ENCODE assay signal across 8 cellular contexts in the genomic region with DNA sequence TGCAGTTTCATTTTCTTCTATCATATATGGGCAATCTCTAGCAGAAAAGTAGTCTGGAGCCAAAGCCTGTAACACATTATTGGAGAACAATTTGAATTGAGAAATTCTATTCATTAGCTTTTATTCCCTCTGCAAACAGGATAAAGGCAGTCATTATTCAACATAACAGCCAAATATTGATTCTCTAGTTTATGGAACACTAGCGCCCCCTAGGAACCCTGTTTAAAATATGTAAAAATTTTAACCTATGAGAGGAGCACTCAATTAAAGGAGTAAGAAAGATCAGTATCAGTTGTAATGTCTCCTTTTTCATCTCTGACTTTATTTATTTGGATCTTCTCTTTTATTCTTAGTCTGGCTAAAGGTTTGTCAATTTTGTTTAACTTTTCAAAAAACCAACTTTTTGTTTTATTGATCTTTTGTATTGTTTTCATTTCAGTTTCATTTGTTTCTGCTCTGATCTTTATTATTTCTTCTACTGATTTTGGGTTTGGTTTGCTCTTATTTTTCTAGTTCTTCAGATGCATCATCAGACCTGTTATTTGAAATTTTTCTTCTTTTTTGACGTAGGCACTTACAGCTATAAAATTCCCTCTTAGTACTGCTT. TPM values are rescaled to one million over a fixed set of nuclear protein-coding genes. Genes with fewer than 3 reads are reported as not detected.
DNase-seq lines count a peak whose midpoint lies in the region; ATAC-seq and TF ChIP-seq lines count a peak whose summit lies in the region.

No MANE protein-coding gene starts in this region.

- ATAC-seq in HG03095 (IDR thresholded peaks at IDR 0.05; ENCODE audit: unreplicated experiment) (no peak), left cardiac atrium (no peak), HG03520 (IDR thresholded peaks at IDR 0.05; ENCODE audit: unreplicated experiment) (no peak)

- H3K36me3 ChIP-seq in adrenal gland (replicated peaks in 1 of 2), result no peaks in the 10 kb centered on the region

- TF ChIP-seq POLR2A in adrenal gland (IDR thresholded peaks at IDR 0.05), result no peak

- H3K4me3 ChIP-seq in LNCaP clone FGC (ENCODE audit: low read depth, low read length) (no peak overlapping the region), adrenal gland (no peak overlapping the region)

- intact Hi-C loops in adrenal gland (cut with DNase I) (loop anchor here in 1 of 2 donors (10.0 kb wide), 1 partner anchor 123 kb away; no protein-coding TSS in a partner anchor), left cardiac atrium (cut with DNase I) (loop anchor here in 1 of 2 donors (5.0 kb wide), 1 partner anchor 121 kb away; no protein-coding TSS in a partner anchor)

- DNase-seq in NCI-H510A treated with DMSO at 0.1 percent for 48 hours (lab: John Stamatoyannopoulos, UW), result peak; percentile 17
- no peak for DNase-seq in NCI-H510A (lab: John Stamatoyannopoulos, UW)
- peak; percentile 23 for DNase-seq in LNCaP clone FGC (ENCODE audit: low read depth)
- DNase-seq in adrenal gland, result peak in 4 of 7 donors; percentile 14 to 58 (median 34)
- peak; percentile 58 for DNase-seq in kidney tubule cell (ENCODE audit: low spot score)
- no peak for DNase-seq in left cardiac atrium

- no peak overlapping the region for H3K27ac ChIP-seq in adrenal gland

- TF ChIP-seq CTCF in LNCaP clone FGC (IDR thresholded peaks at IDR 0.05; ENCODE audit: control insufficient read depth, extremely low read depth, insufficient read depth) (peak; percentile 45), adrenal gland (IDR thresholded peaks at IDR 0.05) (peak; percentile 38 to 57 (median 52))

- no peaks in the 10 kb centered on the region for H3K4me1 ChIP-seq in adrenal gland (replicated peaks in 1 of 2)

- WGBS in adrenal gland, 4 donors, result 22 to 44% (median 41%) methylated on average over 2 of the region's 2 CpGs

- H3K9me3 ChIP-seq in adrenal gland (replicated peaks in 1 of 3), result no peaks in the 10 kb centered on the region

- H3K27me3 ChIP-seq in adrenal gland, result no peaks in the 10 kb centered on the region

RNA-seq across cellular contexts. Expression of a gene that starts 4.8 kb away (rescaled TPM):
- total RNA-seq in adrenal gland (under 1 TPM in 1 of 8 donors, not detected in 7; 0.46 TPM), left cardiac atrium (under 1 TPM; 0.58 to 0.82 TPM)
- polyA plus RNA-seq in adrenal gland, result under 1 TPM in 1 of 3 donors, not detected in 2; 0.27 TPM

Comparison
In these comparisons a context has a peak if more than half of its experiments do, and no peak if none do; other contexts are left out.
1. DNase-seq: peak in NCI-H510A treated with DMSO at 0.1 percent for 48 hours (single experiment), LNCaP clone FGC (single experiment), adrenal gland (4 of 7) and kidney tubule cell (single experiment); none in NCI-H510A (single experiment) and left cardiac atrium (single experiment).